In genomic region chr1:151723726-151724370, GRCh38 we compare ENCODE assay signal across 18 cellular contexts. TPM values are rescaled to one million over a fixed set of nuclear protein-coding genes. Genes with fewer than 3 reads are reported as not detected.
DNase-seq lines count a peak whose midpoint lies in the region; ATAC-seq and TF ChIP-seq lines count a peak whose summit lies in the region.
"Had no signal": no experiment of that assay in that cellular context is flagged by ENCODE, and none has a peak within 500 bp of the region (broad histone marks: within the 10 kb centered on the region; RNA-seq: fewer than 3 reads in every experiment).

No MANE protein-coding gene starts in this region.

- H3K36me3 Mint-ChIP-seq in GM23338 (ENCODE audit: low read depth) (no peaks in the 10 kb centered on the region), endothelial cell (ENCODE audit: low read depth, unreplicated experiment) (no peaks in the 10 kb centered on the region)

- POLR2A ChIA-PET in PC-3 (lab: Charles Lee; ENCODE audit: unreplicated experiment) = no interaction called here

- no peaks in the 10 kb centered on the region for H3K9me3 ChIP-seq in PC-3 (ENCODE audit: low read length)
- H3K9me3 ChIP-seq in parathyroid adenoma (ENCODE audit: control insufficient read depth, low read length) = no peaks in the 10 kb centered on the region

- H3K9me2 ChIP-seq in GM23338 (ENCODE audit: insufficient read depth) (no peaks in the 10 kb centered on the region), PC-3 (replicated peaks; ENCODE audit: low read length) (no peaks in the 10 kb centered on the region)

- peak; percentile 48 for DNase-seq in GM23338 (ENCODE audit: low spot score)
- peak; percentile 90 for DNase-seq in PC-3
- DNase-seq in epidermal melanocyte (ENCODE audit: insufficient read length, low spot score) = peak; percentile 10
- no peak for DNase-seq in SKM-1 treated with dmso at 0.1 percent for 144 hours (lab: John Stamatoyannopoulos, UW; ENCODE audit: unreplicated experiment)
- no peak for DNase-seq in NCI-H2107 (lab: John Stamatoyannopoulos, UW)
- no peak for DNase-seq in endothelial cell (ENCODE audit: low spot score)
- DNase-seq: ACHN, COR-L47, HCEC 1CT, NCI-H1048, NCI-H146, NCI-H2081 treated with DMSO at 0.1 percent for 48 hours, NCI-H524, SHP77 treated with DMSO at 0.1 percent for 48 hours had no signal

- H3K79me2 ChIP-seq in GM23338 (replicated peaks; ENCODE audit: insufficient read depth) (no peaks in the 10 kb centered on the region), PC-3 (ENCODE audit: low read length) (no peaks in the 10 kb centered on the region), parathyroid adenoma (no peaks in the 10 kb centered on the region)

- H3K4me3 ChIP-seq in GM23338 = no peak overlapping the region
- H3K4me3 ChIP-seq in PC-3 (ENCODE audit: low read length) = 0 out of 2 replicates have a peak overlapping the region, but pooled peaks have one; percentile 3
- H3K4me3 ChIP-seq in parathyroid adenoma (ENCODE audit: low read depth, low read length) = no peak overlapping the region
- H3K4me3 ChIP-seq: K562 had no signal

- H3K4me1 ChIP-seq in GM23338 (ENCODE audit: insufficient read depth) = peaks cover 31% of the 10 kb centered on the region
- H3K4me1 ChIP-seq in PC-3 (ENCODE audit: insufficient read depth, low read length) = peaks cover 15% of the 10 kb centered on the region
- peaks cover 5% of the 10 kb centered on the region for H3K4me1 ChIP-seq in parathyroid adenoma

- H3K9me3 Mint-ChIP-seq in GM23338 (no peaks in the 10 kb centered on the region), endothelial cell (ENCODE audit: unreplicated experiment) (no peaks in the 10 kb centered on the region)

- H3K27ac ChIP-seq in GM23338 (ENCODE audit: low read depth) (no peak overlapping the region), PC-3 (ENCODE audit: low read length) (peak overlapping the region; percentile 76), parathyroid adenoma (no peak overlapping the region)

- H3K36me3 ChIP-seq in GM23338 (ENCODE audit: insufficient read depth) (no peaks in the 10 kb centered on the region), PC-3 (ENCODE audit: low read depth, low read length) (no peaks in the 10 kb centered on the region), parathyroid adenoma (ENCODE audit: control insufficient read depth, insufficient read depth, low read length) (no peaks in the 10 kb centered on the region)

- peak; percentile 13 for ATAC-seq in GM23338
- ATAC-seq in PC-3 = peak; percentile 97
- ATAC-seq: K562 had no signal

- CTCF ChIA-PET in PC-3 (lab: Charles Lee) = no interaction called here

- H3K27ac Mint-ChIP-seq in GM23338 (no peak overlapping the region), endothelial cell (ENCODE audit: unreplicated experiment) (no peak overlapping the region)

- H3K9ac ChIP-seq in PC-3 (ENCODE audit: low read length) = no peak overlapping the region; the same call in 1 of the 2 replicates
- no peak overlapping the region for H3K9ac ChIP-seq in parathyroid adenoma

- no peak for TF ChIP-seq CTCF in GM23338 (conservative IDR thresholded peaks at IDR 0.05; ENCODE audit: low read depth in 2 of 2)
- TF ChIP-seq CTCF in PC-3 (conservative IDR thresholded peaks at IDR 0.05; ENCODE audit: low read depth, low read length) = no peak
- TF ChIP-seq CTCF in parathyroid adenoma (IDR thresholded peaks at IDR 0.05) = no peak
- no peak for TF ChIP-seq CTCF in endothelial cell (IDR thresholded peaks at IDR 0.05; ENCODE audit: unreplicated experiment)

- peaks cover 45% of the 10 kb centered on the region for H3K27me3 ChIP-seq in GM23338 (ENCODE audit: insufficient read depth)
- H3K27me3 ChIP-seq in PC-3 (ENCODE audit: low read length) = no peaks in the 10 kb centered on the region
- H3K27me3 ChIP-seq in parathyroid adenoma (ENCODE audit: control insufficient read depth, insufficient read depth, low read length) = no peaks in the 10 kb centered on the region

- H3K4me3 Mint-ChIP-seq in GM23338 (no peak overlapping the region), endothelial cell (ENCODE audit: unreplicated experiment) (no peak overlapping the region)

- H3K4me2 ChIP-seq in GM23338 = no peak overlapping the region
- H3K4me2 ChIP-seq in PC-3 (ENCODE audit: low read length) = peak overlapping the region; percentile 60
- H3K4me2 ChIP-seq in parathyroid adenoma (ENCODE audit: low read length) = no peak overlapping the region

- H2AFZ ChIP-seq in GM23338 (no peak overlapping the region), PC-3 (ENCODE audit: low read length) (peak overlapping the region; percentile 61), parathyroid adenoma (peak overlapping the region; percentile 45)

- H4K20me1 ChIP-seq in GM23338 (replicated peaks; ENCODE audit: insufficient read depth) (0 out of 2 replicates have a peak, but pooled peaks cover 2% of the 10 kb centered on the region), PC-3 (ENCODE audit: low read length) (no peaks in the 10 kb centered on the region)

- peaks cover 35% of the 10 kb centered on the region for H3K27me3 Mint-ChIP-seq in GM23338 (ENCODE audit: insufficient read depth, low read depth, poor library complexity)
- peaks cover 6% of the 10 kb centered on the region for H3K27me3 Mint-ChIP-seq in endothelial cell (ENCODE audit: unreplicated experiment)

- H3F3A ChIP-seq in GM23338 (replicated peaks; ENCODE audit: low read depth) (0 out of 2 replicates have a peak, but pooled peaks cover 3% of the 10 kb centered on the region), PC-3 (ENCODE audit: low read length, unreplicated experiment) (peaks cover 3% of the 10 kb centered on the region)

- H3K4me1 Mint-ChIP-seq in GM23338 (peaks cover 32% of the 10 kb centered on the region), endothelial cell (ENCODE audit: unreplicated experiment) (peaks cover 18% of the 10 kb centered on the region)

- no TSS peak for BruUV-seq in PC-3 (replicated peaks; lab: Mats Ljungman, UMichigan)

- intact Hi-C loops in PC-3 (cut with micrococcal nuclease) = no loop called here

TF ChIP-seq in GM23338, 12 proteins besides CTCF, POLR2A, EP300 and RAD21 (continues in another document):
- TF ChIP-seq EZH2phosphoT487 (IDR thresholded peaks at IDR 0.05; ENCODE audit: unreplicated experiment) = no peak
- no peak for TF ChIP-seq NANOG (IDR thresholded peaks at IDR 0.05; ENCODE audit: borderline replicate concordance)
- no peak for TF ChIP-seq ZNF114 (CRISPR knock-in tag; IDR thresholded peaks at IDR 0.05)
- TF ChIP-seq JUNB (IDR thresholded peaks at IDR 0.05; ENCODE audit: unreplicated experiment) = peak; percentile 59
- no peak for TF ChIP-seq STAT1 (IDR thresholded peaks at IDR 0.05; ENCODE audit: unreplicated experiment)
- TF ChIP-seq REST (IDR thresholded peaks at IDR 0.05; ENCODE audit: unreplicated experiment) = no peak

RNA-seq across cellular contexts. Expression of gene RIIAD1, which starts 2.5 kb away (rescaled TPM):
- not detected in 2 replicates for total RNA-seq in GM23338 (2014; rRNA removed; shearing (Covaris generic))
- not detected in 2 replicates for polyA plus RNA-seq in GM23338 (2016; fragmentation: Nextera tagmentation; extraction: Ambion mirVana)
- not detected in 2 replicates for total RNA-seq in PC-3 (2014; rRNA removed)
- not detected for total RNA-seq in endothelial cell (ENCODE audit: unreplicated experiment)
- total RNA-seq: K562, M059J, RPMI7951 had no signal
- polyA plus RNA-seq: K562 had no signal

RNA-seq across cellular contexts. Expression of gene CELF3, which starts 7.2 kb away (rescaled TPM):
- total RNA-seq in GM23338 (2014; rRNA removed; shearing (Covaris generic)) = 0.31 and 0.39 TPM in 2 replicates
- polyA plus RNA-seq in GM23338 (2016; fragmentation: Nextera tagmentation; extraction: Ambion mirVana) = 0.16 and 0.58 TPM in 2 replicates
- total RNA-seq in PC-3 (2014; rRNA removed) (0.07 TPM in 1 of 2 replicates, not detected in the other), endothelial cell (ENCODE audit: unreplicated experiment) (not detected)
- total RNA-seq: K562, M059J, RPMI7951 had no signal
- polyA plus RNA-seq: K562 had no signal

RNA-seq across cellular contexts. Expression of gene MRPL9, which starts 39.4 kb away (rescaled TPM):
- 88.5 and 89.0 TPM in 2 replicates for total RNA-seq in GM23338 (2014; rRNA removed; shearing (Covaris generic))
- 126 TPM in 2 replicates for polyA plus RNA-seq in GM23338 (2016; fragmentation: Nextera tagmentation; extraction: Ambion mirVana)
- 229 and 260 TPM in 2 replicates for total RNA-seq in PC-3 (2014; rRNA removed)
- total RNA-seq in endothelial cell (ENCODE audit: unreplicated experiment) = 99.5 TPM

Comparison
In these comparisons a context has a peak if more than half of its experiments do, and no peak if none do; other contexts are left out.
1. DNase-seq: peak in GM23338 (single experiment), PC-3 (single experiment) and epidermal melanocyte (single experiment); none in SKM-1 treated with dmso at 0.1 percent for 144 hours (single experiment), NCI-H2107 (single experiment) and endothelial cell (single experiment).